ENCODE assay signal across 8 cellular contexts in genomic region chr1:227541796-227542152, GRCh38. TPM values are rescaled to one million over a fixed set of nuclear protein-coding genes. Genes with fewer than 3 reads are reported as not detected.
DNase-seq lines count a peak whose midpoint lies in the region; ATAC-seq and TF ChIP-seq lines count a peak whose summit lies in the region.

No MANE protein-coding gene starts in this region.

- no peak for TF ChIP-seq EP300 in transverse colon (IDR thresholded peaks at IDR 0.05; ENCODE audit: low read depth)

- DNase-seq in A673 (ENCODE audit: low spot score) (no peak), cardiac fibroblast (ENCODE audit: low read depth in 2 of 2) (peak in 1 of 2 donors; percentile 18), lung (ENCODE audit: low spot score) (no peak), transverse colon (peak; percentile 16), NCI-H510A (lab: John Stamatoyannopoulos, UW) (no peak), LoVo (ENCODE audit: low spot score) (no peak)

- H3K27me3 ChIP-seq in A673 (replicated peaks; ENCODE audit: insufficient read depth, low read depth, low read length, poor library complexity) (no peaks in the 10 kb centered on the region), lung (ENCODE audit: control insufficient read depth, insufficient read depth) (no peaks in the 10 kb centered on the region), transverse colon (no peaks in the 10 kb centered on the region)

- BruUV-seq in A673 (replicated peaks; lab: Mats Ljungman, UMichigan): no TSS peak

- in situ Hi-C loops in transverse colon (cut with MboI; ENCODE audit: low pct_ligation_motif_present in 1 of 4, low pct_unique_long_range_greater_than_20kb in 1 of 4, low sequenced_read_pairs in 3 of 4): no loop called here

- H3K27ac ChIP-seq in A673 (ENCODE audit: low read depth, low read length, poor library complexity, severe bottlenecking) (peak overlapping the region; percentile 61), lung (ENCODE audit: low read depth in 1 of 2, low read length in 1 of 2) (peak overlapping the region; percentile 80 to 81), transverse colon (peak overlapping the region; percentile 67 to 82 (median 76))

- TF ChIP-seq POLR2A in transverse colon (IDR thresholded peaks at IDR 0.05): no peak

- intact Hi-C loops in A673 (cut with micrococcal nuclease; ENCODE audit: unreplicated experiment) (no loop called here), transverse colon (cut with DNase I; ENCODE audit: low total_unique reads) (no loop called here)

- peak; percentile 16 for ATAC-seq in HG02588 (IDR thresholded peaks at IDR 0.05; ENCODE audit: unreplicated experiment)
- peak; percentile 8 for ATAC-seq in lung (ENCODE audit: insufficient read depth, low FRiP score)
- no peak for ATAC-seq in HG03520 (IDR thresholded peaks at IDR 0.05; ENCODE audit: unreplicated experiment)

- H3K4me1 ChIP-seq in A673 (ENCODE audit: insufficient read depth, low read length, poor library complexity, severe bottlenecking) (peaks cover 4% of the 10 kb centered on the region), lung (ENCODE audit: control insufficient read depth in 2 of 2, insufficient read depth in 2 of 2, low read length in 2 of 2) (peaks cover 0 to 3% of the 10 kb centered on the region in 2 donors), transverse colon (peaks cover 4 to 18% (median 10%) of the 10 kb centered on the region in 4 donors)

- CTCF ChIA-PET in A673 (lab: Charles Lee): no interaction called here

- H3K36me3 ChIP-seq in A673 (ENCODE audit: insufficient read depth, low read length, poor library complexity, severe bottlenecking) (no peaks in the 10 kb centered on the region), lung (ENCODE audit: control insufficient read depth in 2 of 2, insufficient read depth in 2 of 2, low read length in 2 of 2) (no peaks in the 10 kb centered on the region), transverse colon (no peaks in the 10 kb centered on the region)

- POLR2A ChIA-PET in A673 (lab: Charles Lee; ENCODE audit: low non-redundant PET): no interaction called here

- 19 to 20% methylated on average over 32 of the region's 32 CpGs for WGBS in lung, 2 donors
- 41% methylated on average over 29 of the region's 32 CpGs; no CpG with 5 or more reads in 1 of the 2 donors for WGBS in transverse colon (ENCODE audit: low coverage in 1 of 2), 2 donors

- H3K4me3 ChIP-seq in A673 (ENCODE audit: low read depth, low read length, poor library complexity, severe bottlenecking) (peak overlapping the region; percentile 50), cardiac fibroblast (replicated peaks in 1 of 2; ENCODE audit: low read depth in 2 of 2, low read length in 2 of 2) (peak overlapping the region; percentile 50 to 65), lung (peak overlapping the region; percentile 80), transverse colon (peak overlapping the region; percentile 49 to 85 (median 81))

- TF ChIP-seq CTCF in A673 (conservative IDR thresholded peaks at IDR 0.05; ENCODE audit: low read depth, low read length) (no peak), cardiac fibroblast (IDR thresholded peaks at IDR 0.05; ENCODE audit: low read depth, low read length) (no peak), lung (IDR thresholded peaks at IDR 0.05; ENCODE audit: control extremely low read depth, extremely low read depth) (no peak), transverse colon (IDR thresholded peaks at IDR 0.05) (no peak)

- H3K9me3 ChIP-seq in A673 (ENCODE audit: low read depth, low read length, poor library complexity, severe bottlenecking) (no peaks in the 10 kb centered on the region), lung (ENCODE audit: control insufficient read depth in 2 of 2, insufficient read depth in 1 of 2, low read length in 1 of 2) (peaks cover 0 to 3% of the 10 kb centered on the region in 2 donors), transverse colon (peaks cover 3% of the 10 kb centered on the region in 2 donors)

RNA-seq across cellular contexts. Expression of gene ZNF678, which starts 21.6 kb away (rescaled TPM):
- 10.2 and 10.9 TPM in 2 replicates for total RNA-seq in A673 (2021)
- total RNA-seq in lung: 10 to 100 TPM in 1 of 2 donors, 1 to 10 TPM in 1; 7.2 to 50.7 TPM
- 1 to 10 TPM; 1.8 to 2.1 TPM for polyA plus RNA-seq in lung
- total RNA-seq in transverse colon: 10 to 100 TPM in 3 of 4 donors, 1 to 10 TPM in 1; 5.2 to 80.2 (median 14.7) TPM
